ENCODE assay signal across 20 cellular contexts in the genomic region with DNA sequence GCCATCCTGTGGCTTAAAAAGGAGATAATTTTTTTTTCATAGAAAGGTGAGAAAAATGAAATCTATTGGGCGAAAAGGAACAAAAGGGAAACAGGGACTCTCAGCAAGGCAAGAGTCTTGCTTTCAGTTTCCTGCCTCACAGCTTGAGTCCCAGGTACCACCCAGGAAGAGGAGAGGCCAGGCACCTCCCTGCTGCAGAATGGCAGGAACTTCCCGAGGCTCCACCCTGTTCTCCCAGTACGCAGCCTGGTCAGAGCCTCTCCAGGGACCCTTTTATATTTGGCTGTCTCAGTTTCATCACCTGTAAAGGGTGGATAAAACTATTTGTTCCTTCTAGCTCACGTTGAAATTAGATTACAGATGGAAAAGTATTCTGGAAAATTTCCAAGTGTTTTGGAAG. TPM values are rescaled to one million over a fixed set of nuclear protein-coding genes. Genes with fewer than 3 reads are reported as not detected.
DNase-seq lines count a peak whose midpoint lies in the region; ATAC-seq, FAIRE-seq and TF ChIP-seq lines count a peak whose summit lies in the region.
"Had no signal": no experiment of that assay in that cellular context is flagged by ENCODE, and none has a peak within 500 bp of the region (broad histone marks: within the 10 kb centered on the region; RNA-seq: fewer than 3 reads in every experiment).

No MANE protein-coding gene starts in this region.

- dilution Hi-C loops in keratinocyte (cut with MboI; ENCODE audit: extremely low pct_ligation_motif_present, low sequenced_read_pairs), result no loop called here

- intact Hi-C loops in transverse colon (cut with DNase I; ENCODE audit: low total_unique reads), result no loop called here

- no peak for TF ChIP-seq POLR2A in transverse colon (IDR thresholded peaks at IDR 0.05)

- TF ChIP-seq EP300 in transverse colon (IDR thresholded peaks at IDR 0.05; ENCODE audit: low read depth), result no peak

- H3K79me2 ChIP-seq in keratinocyte (ENCODE audit: control insufficient read depth, insufficient read depth, low read length), result no peaks in the 10 kb centered on the region

- DNase-seq in HT-29 (ENCODE audit: low spot score) (peak; percentile 13), RPMI7951 (ENCODE audit: low read depth) (peak; percentile 14), keratinocyte (ENCODE audit: low read depth, low spot score) (no peak), transverse colon (peak; percentile 8)
- no peak for DNase-seq in activated CD8-positive, alpha-beta memory T cell treated with anti-CD3 and anti-CD28 coated beads for 24 hours
- DNase-seq: ACHN; C1 segment of cervical spinal cord; CD8-positive, alpha-beta memory T cell; H9; NCI-H1417; NCI-H187 treated with DMSO at 0.1 percent for 48 hours; NCI-H2227 treated with DMSO at 0.1 percent for 48 hours; NCI-H510A treated with DMSO at 0.1 percent for 48 hours; NCI-H82; SHP77 had no signal

- TF ChIP-seq CTCF in keratinocyte (optimal IDR thresholded peaks at IDR 0.05 in 1 of 3, IDR thresholded peaks at IDR 0.05 in 1 of 3, conservative IDR thresholded peaks at IDR 0.05 in 1 of 3; ENCODE audit: extremely low read depth in 1 of 3, insufficient read depth in 2 of 3, low read length in 3 of 3) (no peak), transverse colon (IDR thresholded peaks at IDR 0.05) (no peak)

- no peaks in the 10 kb centered on the region for H3K9me1 ChIP-seq in keratinocyte (ENCODE audit: control insufficient read depth, extremely low read depth, insufficient read depth, low read length)

- peak overlapping the region; percentile 10 for H2AFZ ChIP-seq in keratinocyte (ENCODE audit: control insufficient read depth, low read length)

- H3K4me2 ChIP-seq in keratinocyte (ENCODE audit: control insufficient read depth, extremely low read depth, insufficient read depth, low read depth, low read length), result peak overlapping the region; percentile 4
- H3K4me2 ChIP-seq: KMS-11 had no signal

- H3K27me3 ChIP-seq in keratinocyte (ENCODE audit: control insufficient read depth, extremely low read depth, insufficient read depth, low read length) (no peaks in the 10 kb centered on the region), transverse colon (no peaks in the 10 kb centered on the region)

- no peak overlapping the region for H3K4me3 ChIP-seq in keratinocyte (ENCODE audit: control insufficient read depth in 2 of 3, extremely low read depth in 1 of 3, insufficient read depth in 2 of 3, low read depth in 1 of 3, low read length in 3 of 3)
- H3K4me3 ChIP-seq in transverse colon, result no peak overlapping the region
- H3K4me3 ChIP-seq: SK-N-MC had no signal

- in situ Hi-C loops in transverse colon (cut with MboI; ENCODE audit: low pct_ligation_motif_present in 1 of 4, low pct_unique_long_range_greater_than_20kb in 1 of 4, low sequenced_read_pairs in 3 of 4), result loop anchor here in 3 of 4 donors (25.0 kb wide), 1 partner anchor 597 kb away; no protein-coding TSS in a partner anchor

- no peaks in the 10 kb centered on the region for H4K20me1 ChIP-seq in keratinocyte (ENCODE audit: control insufficient read depth, extremely low read depth, insufficient read depth, low read length)

- no peak overlapping the region for H3K9ac ChIP-seq in keratinocyte (ENCODE audit: control insufficient read depth, extremely low read depth, insufficient read depth, low read length)
- H3K9ac ChIP-seq: KMS-11 had no signal

- WGBS in transverse colon (ENCODE audit: low coverage in 1 of 2), 2 donors, result 45% methylated on average over 4 of the region's 4 CpGs

- ATAC-seq in HG03354 (IDR thresholded peaks at IDR 0.05; ENCODE audit: poor library complexity, severe bottlenecking, unreplicated experiment) (no peak), GM21723 (IDR thresholded peaks at IDR 0.05; ENCODE audit: unreplicated experiment) (no peak)

- no peaks in the 10 kb centered on the region for H3K4me1 ChIP-seq in keratinocyte (ENCODE audit: control insufficient read depth, extremely low read depth, insufficient read depth, low read length)
- H3K4me1 ChIP-seq in transverse colon, result no peaks in the 10 kb centered on the region

- H3K36me3 ChIP-seq in keratinocyte (ENCODE audit: control insufficient read depth in 2 of 2, extremely low read depth in 1 of 2, insufficient read depth in 2 of 2, low read length in 2 of 2) (no peaks in the 10 kb centered on the region), transverse colon (no peaks in the 10 kb centered on the region)

- H3K9me3 ChIP-seq in keratinocyte (ENCODE audit: control insufficient read depth, low read depth, low read length), result peaks cover 2% of the 10 kb centered on the region
- no peaks in the 10 kb centered on the region for H3K9me3 ChIP-seq in transverse colon

- H3K27ac ChIP-seq in keratinocyte (ENCODE audit: control insufficient read depth, insufficient read depth, low read length) (no peak overlapping the region), transverse colon (no peak overlapping the region)
- H3K27ac ChIP-seq: KMS-11, SK-N-MC had no signal

- no peak for FAIRE-seq in keratinocyte (lab: Jason Lieb, UNC)
- FAIRE-seq: D721Med had no signal

RNA-seq across cellular contexts. Expression of a gene that starts 33.8 kb away (rescaled TPM):
- total RNA-seq in HT-29 (2014; rRNA removed; shearing (Covaris generic)), result not detected in 2 replicates
- total RNA-seq in RPMI7951 (2014; rRNA removed; shearing (Covaris generic)), result 87.5 and 98.2 TPM in 2 replicates
- 2.8 to 3.9 TPM (median 3.0 TPM) in 3 replicates for polyA plus RNA-seq in keratinocyte
- polyA plus RNA-seq in keratinocyte (2011; ENCODE audit: low read depth), result 0.85 TPM
- polyA plus RNA-seq in keratinocyte (2011; cell fraction: cytosol; rRNA removed), result 4.8 and 7.8 TPM in 2 replicates
- 10.3 and 11.6 TPM in 2 replicates for polyA plus RNA-seq in keratinocyte (2011; cell fraction: nucleus; rRNA removed)
- 0.61 and 1.8 TPM in 2 replicates for polyA plus RNA-seq in keratinocyte (2012; ENCODE audit: low replicate concordance)
- polyA minus RNA-seq in keratinocyte, result 0.42 to 1.3 TPM (median 0.52 TPM) in 3 replicates
- 2.1 TPM for polyA minus RNA-seq in keratinocyte (2011; cell fraction: cytosol; rRNA and poly(A)+ RNA removed)
- 1.4 and 1.9 TPM in 2 replicates for polyA minus RNA-seq in keratinocyte (2011; cell fraction: nucleus; rRNA and poly(A)+ RNA removed)
- total RNA-seq in transverse colon, result 100 to 1,000 TPM in 1 of 4 donors, 10 to 100 TPM in 3; 14.6 to 202 (median 35.6) TPM
- polyA plus RNA-seq: CD8-positive, alpha-beta memory T cell had no signal

Comparison
In these comparisons a context has a peak if more than half of its experiments do, and no peak if none do; other contexts are left out.
1. DNase-seq: peak in HT-29 (single experiment), RPMI7951 (single experiment) and transverse colon (single experiment); none in keratinocyte (single experiment) and activated CD8-positive, alpha-beta memory T cell treated with anti-CD3 and anti-CD28 coated beads for 24 hours (single experiment).
2. RNA of a gene that starts 33.8 kb away (total RNA-seq): 87.5 to 98.2 TPM in RPMI7951 and 14.6 to 202 TPM in transverse colon; not detected in HT-29; every median in the first group is over 10 times any median in the second.